9 cellular contexts compared by ENCODE assay signal in genomic region chr6:63352587-63353281, GRCh38. TPM values are rescaled to one million over a fixed set of nuclear protein-coding genes. Genes with fewer than 3 reads are reported as not detected.
A peak's percentile ranks its signal among the peaks of the same experiment; 100 is the strongest.
DNase-seq lines count a peak whose midpoint lies in the region; ATAC-seq and TF ChIP-seq lines count a peak whose summit lies in the region.
"Had no signal": no experiment of that assay in that cellular context is flagged by ENCODE, and none has a peak within 500 bp of the region (broad histone marks: within the 10 kb centered on the region; RNA-seq: fewer than 3 reads in every experiment).

No MANE protein-coding gene starts in this region.

- CTCF ChIA-PET in GM10248 (lab: Yijun Ruan, JAX): interaction anchor here (0.7 to 6.0 kb wide), 40 partner anchors 11 to 978 kb away, joined by 3 to 58 read pairs (median 4); partner anchors contain the start of gene PHF3

- H3K4me3 Mint-ChIP-seq in naive thymus-derived CD8-positive, alpha-beta T cell: peak overlapping the region in 1 of 10 donors; percentile 53

- in situ Hi-C loops in ACHN (cut with HindIII; ENCODE audit: low pct_ligation_motif_present, low pct_unique_long_range_greater_than_20kb, low sequenced_read_pairs): no loop called here

- H3K4me3 ChIP-seq in H7 (ENCODE audit: insufficient read depth, low read depth, low read length): no peak overlapping the region
- H3K4me3 ChIP-seq in aorta (ENCODE audit: low read length in 2 of 2): no peak overlapping the region
- H3K4me3 ChIP-seq: SK-N-MC had no signal

- H3K9me3 ChIP-seq in aorta (ENCODE audit: control insufficient read depth, low read length): no peaks in the 10 kb centered on the region

- no peaks in the 10 kb centered on the region for H3K36me3 ChIP-seq in H7 (replicated peaks; ENCODE audit: control insufficient read depth, insufficient read depth, low read length)
- H3K36me3 ChIP-seq in aorta (ENCODE audit: control insufficient read depth in 1 of 2, insufficient read depth in 2 of 2, low read length in 1 of 2): no peaks in the 10 kb centered on the region

- H3K36me3 Mint-ChIP-seq in naive thymus-derived CD8-positive, alpha-beta T cell: no peaks in the 10 kb centered on the region

- no peaks in the 10 kb centered on the region for H3K27me3 ChIP-seq in H7 (ENCODE audit: control insufficient read depth, insufficient read depth, low read length)
- H3K27me3 ChIP-seq in aorta (ENCODE audit: control insufficient read depth in 1 of 2, insufficient read depth in 2 of 2, low read length in 1 of 2): no peaks in the 10 kb centered on the region

- DNase-seq in ACHN (peak; percentile 31), GM10248 (ENCODE audit: extremely low spot score) (peak; percentile 62), H7 (peak; percentile 16), astrocyte of the hippocampus (ENCODE audit: low read depth, low spot score) (peak; percentile 31), left colon (peak in 1 of 2 donors; percentile 17), aorta (peak in 1 of 2 donors; percentile 50)
- DNase-seq in naive thymus-derived CD8-positive, alpha-beta T cell: no peak

- TF ChIP-seq CTCF in GM10248 (IDR thresholded peaks at IDR 0.05; ENCODE audit: control extremely low read depth, extremely low read depth, low read depth, missing control alignments) (peak; percentile 76), LNCAP (IDR thresholded peaks at IDR 0.05) (peak; percentile 76)

- H3K27me3 Mint-ChIP-seq in naive thymus-derived CD8-positive, alpha-beta T cell: peaks cover 4 to 18% (median 10%) of the 10 kb centered on the region in 5 donors

- H3K27ac ChIP-seq in aorta (ENCODE audit: low read depth in 1 of 2, low read length in 2 of 2): no peak overlapping the region
- H3K27ac ChIP-seq: SK-N-MC had no signal

- WGBS in aorta, 2 donors: 35 to 38% methylated on average over 6 of the region's 6 CpGs

- intact Hi-C loops in left colon (cut with DNase I, micrococcal nuclease): loop anchor here in 1 of 2 donors (5.0 to 10.0 kb wide), 2 partner anchors 222 to 410 kb away; partner anchors contain the start of genes LOC128125822 and PTP4A1
- intact Hi-C loops in aorta (cut with DNase I): loop anchor here (5.0 to 10.0 kb wide), 2 partner anchors 245 to 412 kb away; no protein-coding TSS in a partner anchor

- peaks cover 0 to 2% of the 10 kb centered on the region in 2 donors for H3K4me1 ChIP-seq in aorta (ENCODE audit: control insufficient read depth in 1 of 2, insufficient read depth in 2 of 2, low read length in 2 of 2)

- H3K27ac Mint-ChIP-seq in naive thymus-derived CD8-positive, alpha-beta T cell: peak overlapping the region in 1 of 10 donors; percentile 1

- POLR2A ChIA-PET in GM10248 (lab: Yijun Ruan, JAX): interaction anchor here (0.7 to 1.3 kb wide), 2 partner anchors 150 to 283 kb away, joined by 3 to 6 read pairs; partner anchors contain the start of gene PHF3
- POLR2A ChIA-PET in naive thymus-derived CD8-positive, alpha-beta T cell (lab: Charles Lee): no interaction called here

- peak; percentile 87 for ATAC-seq in left colon
- peak; percentile 59 for ATAC-seq in aorta (ENCODE audit: low FRiP score)
- no peak for ATAC-seq in naive thymus-derived CD8-positive, alpha-beta T cell

- peaks cover 0 to 7% (median 0%) of the 10 kb centered on the region in 9 donors for H3K9me3 Mint-ChIP-seq in naive thymus-derived CD8-positive, alpha-beta T cell

- peaks cover 4 to 18% (median 11%) of the 10 kb centered on the region in 4 donors for H3K4me1 Mint-ChIP-seq in naive thymus-derived CD8-positive, alpha-beta T cell

RNA-seq across cellular contexts. Expression of gene LGSN, which starts 33.0 kb away (rescaled TPM):
- 0.07 and 0.17 TPM in 2 replicates for total RNA-seq in H7 (2014; rRNA removed; shearing (Covaris generic))
- total RNA-seq in left colon (under 1 TPM; 0.06 to 0.08 TPM), aorta (not detected)
- not detected for polyA plus RNA-seq in aorta
- under 1 TPM; 0.08 to 0.14 TPM for total RNA-seq in naive thymus-derived CD8-positive, alpha-beta T cell
- polyA plus RNA-seq in naive thymus-derived CD8-positive, alpha-beta T cell: not detected

Comparison
In these comparisons a context has a peak if more than half of its experiments do, and no peak if none do; other contexts are left out.
1. DNase-seq: peak in ACHN (single experiment), GM10248 (single experiment), H7 (single experiment) and astrocyte of the hippocampus (single experiment); none in naive thymus-derived CD8-positive, alpha-beta T cell (0 of 10).
2. ATAC-seq: peak in left colon (single experiment) and aorta (single experiment); none in naive thymus-derived CD8-positive, alpha-beta T cell (0 of 2).